Comparison of ENCODE assay signal across 20 cellular contexts in genomic region chr19:5133986-5134595, GRCh38.
"Had no signal": no experiment of that assay in that cellular context is flagged by ENCODE, and none has a peak within 500 bp of the region (broad histone marks: within the 10 kb centered on the region; RNA-seq: fewer than 3 reads in every experiment).

No MANE protein-coding gene starts in this region.

- H3K27ac Mint-ChIP-seq: activated CD4-positive, alpha-beta T cell treated with anti-CD3 and anti-CD28 coated beads, Interleukin-2, amount 10 ng/mL, durations not matched to agents 24 days and 14 days; activated naive CD4-positive, alpha-beta T cell treated with anti-CD3 and anti-CD28 coated beads, Interleukin-2, amount 50 U/mL, for 24 hours; natural killer cell; stimulated activated naive CD8-positive, alpha-beta T cell treated with anti-CD3 and anti-CD28 coated beads, Interleukin-15, Interleukin-2, amounts not matched to agents 100 ng/mL and 50 ng/mL, for 24 hours had no signal

- H3K36me3 Mint-ChIP-seq: natural killer cell had no signal

- H3K27me3 Mint-ChIP-seq: activated naive CD4-positive, alpha-beta T cell treated with anti-CD3 and anti-CD28 coated beads, Interleukin-2, amount 50 U/mL, for 24 hours; stimulated activated naive CD8-positive, alpha-beta T cell treated with anti-CD3 and anti-CD28 coated beads, Interleukin-15, Interleukin-2, amounts not matched to agents 100 ng/mL and 50 ng/mL, for 24 hours had no signal

- H3K9me3 Mint-ChIP-seq: activated naive CD4-positive, alpha-beta T cell treated with anti-CD3 and anti-CD28 coated beads, Interleukin-2, amount 50 U/mL, for 24 hours; activated T-cell treated with anti-CD3 and anti-CD28 coated beads, Interleukin-2, amount 50 U/mL, for 4 hours; natural killer cell; stimulated activated naive CD8-positive, alpha-beta T cell treated with anti-CD3 and anti-CD28 coated beads, Interleukin-15, Interleukin-2, amounts not matched to agents 100 ng/mL and 50 ng/mL, for 24 hours had no signal

- DNase-seq: activated CD4-positive, alpha-beta T cell treated with anti-CD3 and anti-CD28 coated beads, Interleukin-2, amount 10 ng/mL, durations not matched to agents 24 days and 14 days; activated CD8-positive, alpha-beta memory T cell treated with anti-CD3 and anti-CD28 coated beads, Interleukin-2, amount 50 U/mL, for 4 hours; activated effector memory CD4-positive, alpha-beta T cell treated with anti-CD3 and anti-CD28 coated beads, Interleukin-2, amount 50 U/mL, for 16 hours; activated T-cell treated with anti-CD3 and anti-CD28 coated beads, Interleukin-2, amount 50 U/mL, for 4 hours; effector CD4-positive, alpha-beta T cell; heart right ventricle; left ventricle myocardium inferior; natural killer cell; stimulated activated CD4-positive, alpha-beta T cell treated with anti-CD3 and anti-CD28 coated beads, Interleukin-12 subunit alpha, Interleukin-12 subunit beta, amount 100 ng/mL, for 4 hours; stimulated activated CD4-positive, alpha-beta T cell treated with anti-CD3 and anti-CD28 coated beads, Interleukin-1b, Interleukin-23, amount 100 ng/mL, for 48 hours; stimulated activated CD8-positive, alpha-beta memory T cell treated with anti-CD3 and anti-CD28 coated beads, Interleukin-4, amount 100 ng/mL, for 48 hours; T-helper 1 cell; T1000; transverse colon had no signal

- ATAC-seq: activated T-cell treated with anti-CD3 and anti-CD28 coated beads, Interleukin-2, amount 50 U/mL, for 4 hours; esophagus mucosa; gastroesophageal sphincter; heart right ventricle; natural killer cell had no signal

- H3K9me3 ChIP-seq: gastroesophageal sphincter, heart right ventricle, left ventricle myocardium inferior, suprapubic skin, transverse colon, vagina had no signal

- H3K4me3 Mint-ChIP-seq: activated CD4-positive, alpha-beta T cell treated with anti-CD3 and anti-CD28 coated beads, Interleukin-2, amount 10 ng/mL, durations not matched to agents 24 days and 14 days; activated naive CD4-positive, alpha-beta T cell treated with anti-CD3 and anti-CD28 coated beads, Interleukin-2, amount 50 U/mL, for 24 hours; activated T-cell treated with anti-CD3 and anti-CD28 coated beads, Interleukin-2, amount 50 U/mL, for 4 hours; natural killer cell; stimulated activated naive CD8-positive, alpha-beta T cell treated with anti-CD3 and anti-CD28 coated beads, Interleukin-15, Interleukin-2, amounts not matched to agents 100 ng/mL and 50 ng/mL, for 24 hours had no signal
